20 cellular contexts compared by ENCODE assay signal in the genomic region with DNA sequence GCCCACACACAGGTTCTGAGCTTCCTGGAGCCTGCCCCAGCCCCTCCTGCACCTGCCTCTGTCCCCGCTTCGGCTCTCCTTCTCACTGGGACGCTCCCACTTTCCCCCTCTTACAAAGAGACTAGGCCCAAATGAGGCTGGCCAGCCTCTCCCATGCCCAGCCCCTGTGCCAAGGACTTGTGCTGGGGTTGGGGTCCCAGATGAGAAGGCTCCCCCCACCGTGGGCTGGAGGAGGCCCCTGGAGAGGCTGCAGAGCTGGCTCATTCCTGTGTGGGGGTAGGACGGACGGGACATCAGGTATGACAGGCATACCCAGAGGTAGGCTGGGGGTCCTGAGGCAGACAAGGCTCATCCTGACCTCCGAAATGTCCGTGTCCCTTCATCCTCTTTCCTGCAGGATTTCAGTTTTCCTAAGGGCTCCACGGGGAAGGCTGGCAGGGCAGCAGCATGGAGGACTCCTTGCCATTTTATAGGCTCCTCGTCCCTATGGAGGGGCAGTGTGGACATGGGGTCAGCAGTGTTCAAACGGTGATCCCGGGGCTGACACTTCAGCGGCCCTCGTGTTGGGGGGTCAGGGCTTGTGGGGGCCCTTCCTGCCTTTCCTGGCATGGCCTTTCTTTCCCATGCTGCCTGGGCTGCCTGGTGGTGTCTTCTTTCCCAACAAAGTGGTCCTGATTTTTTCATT. TPM values are rescaled to one million over a fixed set of nuclear protein-coding genes. Genes with fewer than 3 reads are reported as not detected.
A peak's percentile ranks its signal among the peaks of the same experiment; 100 is the strongest.
DNase-seq lines count a peak whose midpoint lies in the region; ATAC-seq and TF ChIP-seq lines count a peak whose summit lies in the region.
"Had no signal": no experiment of that assay in that cellular context is flagged by ENCODE, and none has a peak within 500 bp of the region (broad histone marks: within the 10 kb centered on the region; RNA-seq: fewer than 3 reads in every experiment).

No MANE protein-coding gene starts in this region.

- no peak overlapping the region for H3K9ac ChIP-seq in H9 (ENCODE audit: extremely low read depth, insufficient read length, low read length)
- H3K9ac ChIP-seq in PC-3 (ENCODE audit: low read length): no peak overlapping the region
- H3K9ac ChIP-seq: BLaER1 had no signal

- H2AK5ac ChIP-seq in H9 (ENCODE audit: insufficient read length, low read length): no peak overlapping the region

- no peak for ATAC-seq in PC-3
- ATAC-seq: GM12878, Right ventricle myocardium inferior had no signal

- H4K20me1 ChIP-seq in H9 (ENCODE audit: control insufficient read depth, insufficient read depth, insufficient read length): no peaks in the 10 kb centered on the region
- H4K20me1 ChIP-seq in PC-3 (ENCODE audit: low read length): no peaks in the 10 kb centered on the region
- H4K20me1 ChIP-seq: BLaER1 had no signal

- H3K9me3 Mint-ChIP-seq in H9: no peaks in the 10 kb centered on the region
- H3K9me3 Mint-ChIP-seq: CD4-positive, alpha-beta memory T cell had no signal

- no peaks in the 10 kb centered on the region for H3F3A ChIP-seq in PC-3 (ENCODE audit: low read length, unreplicated experiment)

- no peak overlapping the region for H2BK20ac ChIP-seq in H9 (ENCODE audit: low read depth, low read length, poor library complexity, severe bottlenecking)

- H3K27me3 Mint-ChIP-seq in H9 (ENCODE audit: low read depth): peaks cover 13% of the 10 kb centered on the region
- H3K27me3 Mint-ChIP-seq: CD4-positive, alpha-beta memory T cell had no signal

- H4K8ac ChIP-seq in H9 (replicated peaks; ENCODE audit: insufficient read length, low read depth, low read length): no peak overlapping the region

- H3K27me3 ChIP-seq in H9 (ENCODE audit: insufficient read depth, low read length) (no peaks in the 10 kb centered on the region), PC-3 (ENCODE audit: low read length) (peaks cover 32% of the 10 kb centered on the region)
- H3K27me3 ChIP-seq: BLaER1 had no signal

- TF ChIP-seq CTCF in GM13977 (IDR thresholded peaks at IDR 0.05; ENCODE audit: extremely low read depth, insufficient read depth, missing control alignments) (no peak), H9 (conservative IDR thresholded peaks at IDR 0.05) (no peak), GM10266 (IDR thresholded peaks at IDR 0.05; ENCODE audit: control insufficient read depth, insufficient read depth, low read depth, missing control alignments) (no peak), PC-3 (conservative IDR thresholded peaks at IDR 0.05; ENCODE audit: low read depth, low read length) (no peak)

- H2AFZ ChIP-seq in H9 (ENCODE audit: low read length): no peak overlapping the region
- H2AFZ ChIP-seq in PC-3 (ENCODE audit: low read length): no peak overlapping the region

- no peaks in the 10 kb centered on the region for H3K36me3 Mint-ChIP-seq in H9 (ENCODE audit: insufficient read depth in 1 of 3, low read depth in 3 of 3)
- H3K36me3 Mint-ChIP-seq: CD4-positive, alpha-beta memory T cell had no signal

- no peak overlapping the region for H2BK5ac ChIP-seq in H9 (ENCODE audit: insufficient read length, low read length)

- H3K9me2 ChIP-seq in PC-3 (replicated peaks; ENCODE audit: low read length): no peaks in the 10 kb centered on the region

- no CpG with 5 or more reads among the region's 14 CpGs for WGBS in H9 (ENCODE audit: extremely low coverage, insufficient read length, low lambda C conversion rate)

- no peaks in the 10 kb centered on the region for H3K79me1 ChIP-seq in H9 (ENCODE audit: insufficient read depth, low read depth, low read length, poor library complexity, severe bottlenecking)

- H3K27ac ChIP-seq in H9 (ENCODE audit: insufficient read length, low read depth, low read length) (no peak overlapping the region), PC-3 (ENCODE audit: low read length) (no peak overlapping the region)
- H3K27ac ChIP-seq: BLaER1 had no signal

- H3K4me2 ChIP-seq in H9 (ENCODE audit: insufficient read depth, insufficient read length, low read length) (no peak overlapping the region), PC-3 (ENCODE audit: low read length) (no peak overlapping the region)
- H3K4me2 ChIP-seq: BLaER1 had no signal

- no peak overlapping the region for H3K27ac Mint-ChIP-seq in H9

- no peak overlapping the region for H3K4me3 ChIP-seq in PC-3 (ENCODE audit: low read length)
- H3K4me3 ChIP-seq: BLaER1, GM12878 had no signal

- H4K5ac ChIP-seq in H9 (ENCODE audit: insufficient read length, low read depth, low read length): no peak overlapping the region

- H3K4me1 Mint-ChIP-seq in H9: no peaks in the 10 kb centered on the region
- H3K4me1 Mint-ChIP-seq: CD4-positive, alpha-beta memory T cell had no signal

- BruUV-seq in PC-3 (replicated peaks; lab: Mats Ljungman, UMichigan): no TSS peak

- DNase-seq in GM13977 (ENCODE audit: low spot score): peak; percentile 12
- DNase-seq in H9: no peak
- DNase-seq in islet precursor cell: peak; percentile 24
- DNase-seq in posterior vena cava (ENCODE audit: low spot score): peak; percentile 58
- DNase-seq in GM10266 (ENCODE audit: extremely low spot score): no peak
- DNase-seq in NCI-H1417 (lab: John Stamatoyannopoulos, UW): no peak
- no peak for DNase-seq in PC-3
- DNase-seq in NCI-H774 (lab: John Stamatoyannopoulos, UW): no peak
- DNase-seq: CD4-positive, alpha-beta memory T cell; GF-D8; NCI-H1092 treated with DMSO at 0.1 percent for 48 hours; NCI-H1694; NCI-H2081 treated with DMSO at 0.1 percent for 48 hours; NCI-H446 treated with DMSO at 0.1 percent for 48 hours; NCI-H69 had no signal

- H3K4me1 ChIP-seq in H9 (ENCODE audit: insufficient read depth, low read length) (no peaks in the 10 kb centered on the region), PC-3 (ENCODE audit: insufficient read depth, low read length) (no peaks in the 10 kb centered on the region)
- H3K4me1 ChIP-seq: BLaER1 had no signal

- no peak overlapping the region for H4K91ac ChIP-seq in H9 (ENCODE audit: insufficient read length, low read depth, low read length)

- no peak overlapping the region for H3T11ph ChIP-seq in H9 (ENCODE audit: low read length)

- peak overlapping the region; percentile 17 for H3K18ac ChIP-seq in H9 (ENCODE audit: insufficient read length, low read depth, low read length)

- H3K79me2 ChIP-seq in H9 (ENCODE audit: insufficient read depth, low read length) (no peaks in the 10 kb centered on the region), PC-3 (ENCODE audit: low read length) (no peaks in the 10 kb centered on the region)

- CTCF ChIA-PET in PC-3 (lab: Charles Lee): no interaction called here

- POLR2A ChIA-PET in PC-3 (lab: Charles Lee; ENCODE audit: unreplicated experiment): no interaction called here

- H3K23ac ChIP-seq in H9 (ENCODE audit: insufficient read length, low read depth, low read length): no peak overlapping the region

- intact Hi-C loops in posterior vena cava (cut with DNase I) (no loop called here), PC-3 (cut with micrococcal nuclease) (no loop called here)

- no peaks in the 10 kb centered on the region for H3K36me3 ChIP-seq in PC-3 (ENCODE audit: low read depth, low read length)
- H3K36me3 ChIP-seq: BLaER1 had no signal

- no peak overlapping the region for H2BK12ac ChIP-seq in H9 (ENCODE audit: insufficient read length, low read depth, low read length)

- H3K9me3 ChIP-seq in H9 (ENCODE audit: control insufficient read depth, low read depth, low read length) (no peaks in the 10 kb centered on the region), PC-3 (ENCODE audit: low read length) (no peaks in the 10 kb centered on the region)
- H3K9me3 ChIP-seq: BLaER1 had no signal

- H3K56ac ChIP-seq in H9 (ENCODE audit: insufficient read length, low read depth, low read length): no peak overlapping the region

- no peak overlapping the region for H3K4ac ChIP-seq in H9 (ENCODE audit: low read depth, low read length)

- H3K23me2 ChIP-seq in H9 (ENCODE audit: insufficient read length, low read depth, low read length, poor library complexity, severe bottlenecking): no peaks in the 10 kb centered on the region

- H2BK120ac ChIP-seq in H9 (ENCODE audit: low read depth, low read length, poor library complexity, severe bottlenecking): no peak overlapping the region

- H3K4me3 Mint-ChIP-seq in H9: no peak overlapping the region
- H3K4me3 Mint-ChIP-seq: CD4-positive, alpha-beta memory T cell had no signal

- in situ Hi-C loops in GM13977 (cut with MboI; ENCODE audit: low pct_unique_long_range_greater_than_20kb, low sequenced_read_pairs, unreplicated experiment): no loop called here

- H2BK15ac ChIP-seq in H9 (ENCODE audit: low read depth, low read length): no peak overlapping the region

- H3K14ac ChIP-seq in H9 (ENCODE audit: insufficient read depth, low read length): no peak overlapping the region

RNA-seq across cellular contexts. Expression of gene MEG3, which starts 49.1 kb away (rescaled TPM):
- total RNA-seq in H9 (2021) (0.52 TPM in 1 of 2 replicates, not detected in the other), posterior vena cava (10 to 100 TPM; 56.2 to 99.4 TPM), PC-3 (2014; rRNA removed) (not detected in 2 replicates)
- total RNA-seq: CD4-positive, alpha-beta memory T cell; SK-MEL-5 had no signal

RNA-seq across cellular contexts. Expression of gene DLK1, which starts 50.1 kb away (rescaled TPM):
- total RNA-seq in H9 (2021) (2.8 and 3.2 TPM in 2 replicates), posterior vena cava (not detected), PC-3 (2014; rRNA removed) (not detected in 2 replicates)
- total RNA-seq: A673; CD4-positive, alpha-beta memory T cell had no signal

Comparison
In these comparisons a context has a peak if more than half of its experiments do, and no peak if none do; other contexts are left out.
1. DNase-seq: peak in GM13977 (single experiment), islet precursor cell (single experiment) and posterior vena cava (single experiment); none in H9 (single experiment), GM10266 (single experiment), NCI-H1417 (0 of 3), PC-3 (single experiment) and NCI-H774 (single experiment).
2. RNA of gene MEG3, which starts 49.1 kb away (total RNA-seq): 56.2 to 99.4 TPM in posterior vena cava; 0.52 TPM in H9 and not detected in PC-3; every median in the first group is over 10 times any median in the second.